ENCODE assay signal across 8 cellular contexts in genomic region chr2:156476516-156477206, GRCh38. TPM values are rescaled to one million over a fixed set of nuclear protein-coding genes. Genes with fewer than 3 reads are reported as not detected.
DNase-seq lines count a peak whose midpoint lies in the region; ATAC-seq lines count a peak whose summit lies in the region.

No MANE protein-coding gene starts in this region.

- H3K27ac ChIP-seq in layer of hippocampus (ENCODE audit: low read depth, low read length), result peak overlapping the region; percentile 69

- no peak overlapping the region for H3K4me3 Mint-ChIP-seq in T-cell

- no peak for DNase-seq in T-cell
- DNase-seq in NCI-H774 (lab: John Stamatoyannopoulos, UW), result no peak
- DNase-seq in stimulated activated CD4-positive, alpha-beta T cell treated with anti-CD3 and anti-CD28 coated beads, Interleukin-2, amount 100 ng/mL, for 24 hours, result no peak
- no peak for DNase-seq in left ventricle myocardium superior
- no peak for DNase-seq in ureter (ENCODE audit: low spot score)

- peaks cover under 1 to 45% (median 43%) of the 10 kb centered on the region in 3 donors for H3K4me1 Mint-ChIP-seq in T-cell

- no peaks in the 10 kb centered on the region for H3K27me3 Mint-ChIP-seq in T-cell

- H3K9me3 Mint-ChIP-seq in T-cell, result no peaks in the 10 kb centered on the region

- POLR2A ChIA-PET in T-cell (lab: Charles Lee), result no interaction called here

- H3K27ac Mint-ChIP-seq in T-cell, result peak overlapping the region; percentile 41 to 67

- H3K27me3 ChIP-seq in layer of hippocampus (ENCODE audit: control insufficient read depth, insufficient read depth, low read length), result no peaks in the 10 kb centered on the region

- CTCF ChIA-PET in T-cell (lab: Charles Lee), result no interaction called here

- ATAC-seq in GM18873 (IDR thresholded peaks at IDR 0.05; ENCODE audit: low FRiP score, unreplicated experiment) (peak; percentile 51), HG02885 (IDR thresholded peaks at IDR 0.05; ENCODE audit: poor library complexity, unreplicated experiment) (peak; percentile 84), T-cell (replicated peaks in 1 of 4) (no peak), left ventricle myocardium superior (no peak)

- peaks cover 17% of the 10 kb centered on the region for H3K36me3 Mint-ChIP-seq in T-cell

- intact Hi-C loops in left ventricle myocardium superior (cut with micrococcal nuclease), result no loop called here

RNA-seq across cellular contexts. Expression of gene GPD2, which starts 40.5 kb away (rescaled TPM):
- total RNA-seq in T-cell, result 10 to 100 TPM in 3 of 5 donors, 1 to 10 TPM in 2; 9.2 to 12.8 (median 10.5) TPM
- 18.5 TPM for total RNA-seq in left ventricle myocardium superior
- 58.2 TPM for total RNA-seq in ureter

Comparison
In these comparisons a context has a peak if more than half of its experiments do, and no peak if none do; other contexts are left out.
1. ATAC-seq: peak in GM18873 (single experiment) and HG02885 (single experiment); none in T-cell (0 of 4) and left ventricle myocardium superior (single experiment).